1 cellular context compared by ENCODE assay signal in genomic region chr9:27436234-27436633, GRCh38.
TF ChIP-seq lines count a peak whose summit lies in the region.

No MANE protein-coding gene starts in this region.

TF ChIP-seq in HepG2, 621 proteins besides CTCF, POLR2A, EP300 and RAD21 (continued from another document and continues in another):
- no peak for TF ChIP-seq ZNF770 (CRISPR knock-in tag; IDR thresholded peaks at IDR 0.05)
- no peak for TF ChIP-seq SALL2 (CRISPR knock-in tag; IDR thresholded peaks at IDR 0.05)
- TF ChIP-seq ZNF670 (CRISPR knock-in tag; IDR thresholded peaks at IDR 0.05; ENCODE audit: borderline replicate concordance): peak; percentile 94
- no peak for TF ChIP-seq ZNF234 (CRISPR knock-in tag; conservative IDR thresholded peaks at IDR 0.05)
- no peak for TF ChIP-seq ZNF362 (CRISPR knock-in tag; IDR thresholded peaks at IDR 0.05; ENCODE audit: borderline replicate concordance)
- no peak for TF ChIP-seq DMTF1 (CRISPR knock-in tag; IDR thresholded peaks at IDR 0.05)
- no peak for TF ChIP-seq NCOA1 (CRISPR knock-in tag; IDR thresholded peaks at IDR 0.05)
- TF ChIP-seq POGZ (CRISPR knock-in tag; IDR thresholded peaks at IDR 0.05): peak; percentile 81
- no peak for TF ChIP-seq SRSF1 (optimal IDR thresholded peaks at IDR 0.05; ENCODE audit: low read depth, low read length)
- TF ChIP-seq ZSCAN5A (CRISPR knock-in tag; IDR thresholded peaks at IDR 0.05; ENCODE audit: borderline replicate concordance): peak; percentile 82; the same call in 1 of the 2 replicates
- no peak for TF ChIP-seq ZNF546 (CRISPR knock-in tag; conservative IDR thresholded peaks at IDR 0.05)
- 0 out of 2 replicates have a peak, but pooled peaks have one; percentile 19 for TF ChIP-seq GMEB1 (CRISPR knock-in tag; IDR thresholded peaks at IDR 0.05; ENCODE audit: borderline replicate concordance)
- peak; percentile 67; the same call in 1 of the 2 replicates for TF ChIP-seq PATZ1 (CRISPR knock-in tag; IDR thresholded peaks at IDR 0.05)
- TF ChIP-seq TBP (CRISPR knock-in tag; IDR thresholded peaks at IDR 0.05): no peak
- TF ChIP-seq YEATS4 (CRISPR knock-in tag; IDR thresholded peaks at IDR 0.05; ENCODE audit: borderline replicate concordance): no peak
- TF ChIP-seq DDIT3 (CRISPR knock-in tag; IDR thresholded peaks at IDR 0.05): no peak
- TF ChIP-seq RFXANK (CRISPR knock-in tag; IDR thresholded peaks at IDR 0.05): no peak
- TF ChIP-seq BORCS8-MEF2B (CRISPR knock-in tag; IDR thresholded peaks at IDR 0.05): peak; percentile 72
- no peak for TF ChIP-seq ZNF530 (CRISPR knock-in tag; IDR thresholded peaks at IDR 0.05; ENCODE audit: low read depth)
- TF ChIP-seq ZNF407 (CRISPR knock-in tag; IDR thresholded peaks at IDR 0.05; ENCODE audit: not compliant biosample characterization): no peak
- TF ChIP-seq ZNF432 (CRISPR knock-in tag; IDR thresholded peaks at IDR 0.05; ENCODE audit: borderline replicate concordance): no peak
- peak; percentile 99 for TF ChIP-seq THRA (CRISPR knock-in tag; IDR thresholded peaks at IDR 0.05; ENCODE audit: borderline replicate concordance)
- TF ChIP-seq ZNF577 (CRISPR knock-in tag; IDR thresholded peaks at IDR 0.05; ENCODE audit: borderline replicate concordance, low read depth): no peak
- TF ChIP-seq ZNF468 (CRISPR knock-in tag; IDR thresholded peaks at IDR 0.05): no peak
- no peak for TF ChIP-seq ATAD3A (CRISPR knock-in tag; IDR thresholded peaks at IDR 0.05)
- TF ChIP-seq ARNT2 (CRISPR knock-in tag; IDR thresholded peaks at IDR 0.05; ENCODE audit: low read depth): no peak
- TF ChIP-seq TOPORS (CRISPR knock-in tag; IDR thresholded peaks at IDR 0.05): peak; percentile 84; the same call in 1 of the 2 replicates
